ENCODE assay signal across 24 cellular contexts in genomic region chr12:24752763-24753462, GRCh38.
DNase-seq lines count a peak whose midpoint lies in the region; ATAC-seq and TF ChIP-seq lines count a peak whose summit lies in the region.
"Had no signal": no experiment of that assay in that cellular context is flagged by ENCODE, and none has a peak within 500 bp of the region (broad histone marks: within the 10 kb centered on the region; RNA-seq: fewer than 3 reads in every experiment).

No MANE protein-coding gene starts in this region.

- peak overlapping the region; percentile 59 for H3K27ac Mint-ChIP-seq in activated T-cell treated with anti-CD3 and anti-CD28 coated beads, Interleukin-2, amount 50 U/mL, for 72 hours
- no peak overlapping the region for H3K27ac Mint-ChIP-seq in activated T-cell treated with anti-CD3 and anti-CD28 coated beads, Interleukin-2, amount 50 U/mL, for 24 hours

- H3K36me3 ChIP-seq in right lobe of liver = no peaks in the 10 kb centered on the region
- H3K36me3 ChIP-seq: HAP-1, Peyer's patch, SJSA1 had no signal

- peaks cover 33% of the 10 kb centered on the region for H3K27me3 Mint-ChIP-seq in activated T-cell treated with anti-CD3 and anti-CD28 coated beads, Interleukin-2, amount 50 U/mL, for 72 hours (ENCODE audit: low read depth)
- peaks cover 12% of the 10 kb centered on the region for H3K27me3 Mint-ChIP-seq in activated T-cell treated with anti-CD3 and anti-CD28 coated beads, Interleukin-2, amount 50 U/mL, for 24 hours

- no peak for DNase-seq in activated T-cell treated with anti-CD3 and anti-CD28 coated beads, Interleukin-2, amount 50 U/mL, for 72 hours
- no peak for DNase-seq in activated T-cell treated with anti-CD3 and anti-CD28 coated beads, Interleukin-2, amount 50 U/mL, for 24 hours
- DNase-seq in glomerular visceral epithelial cell (ENCODE audit: extremely low spot score) = peak; percentile 41
- no peak for DNase-seq in right lobe of liver
- DNase-seq in NCI-H187 (lab: John Stamatoyannopoulos, UW) = no peak
- DNase-seq in RPMI8226 = no peak
- no peak for DNase-seq in posterior vena cava (ENCODE audit: low spot score)
- DNase-seq: AML-193, DMS79, GM23248, IMR-90, NCI-H1105 treated with DMSO at 0.1 percent for 48 hours, NCI-H1694, NCI-H2081 treated with DMSO at 0.1 percent for 48 hours, NCI-H2171 treated with DMSO at 0.1 percent for 48 hours, NCI-H526, Peyer's patch had no signal

- no peaks in the 10 kb centered on the region for H3K9me3 ChIP-seq in right lobe of liver
- H3K9me3 ChIP-seq: HAP-1, Peyer's patch, SJSA1 had no signal

- no peak for TF ChIP-seq CTCF in right lobe of liver (IDR thresholded peaks at IDR 0.05)

- H3K4me3 Mint-ChIP-seq in activated T-cell treated with anti-CD3 and anti-CD28 coated beads, Interleukin-2, amount 50 U/mL, for 72 hours = no peak overlapping the region
- H3K4me3 Mint-ChIP-seq in activated T-cell treated with anti-CD3 and anti-CD28 coated beads, Interleukin-2, amount 50 U/mL, for 24 hours = no peak overlapping the region

- H3K27ac ChIP-seq in right lobe of liver = no peak overlapping the region
- H3K27ac ChIP-seq: 22Rv1, C4-2B, GM23248, KMS-11, Peyer's patch had no signal

- intact Hi-C loops in right lobe of liver (cut with DNase I) (no loop called here), posterior vena cava (cut with DNase I) (no loop called here)

- H3K4me1 ChIP-seq in right lobe of liver = peaks cover 0 to 6% (median 0%) of the 10 kb centered on the region in 4 donors
- H3K4me1 ChIP-seq: HAP-1, Peyer's patch had no signal

- H3K4me1 Mint-ChIP-seq in activated T-cell treated with anti-CD3 and anti-CD28 coated beads, Interleukin-2, amount 50 U/mL, for 72 hours (ENCODE audit: low read depth) = peaks cover 48% of the 10 kb centered on the region
- peaks cover 44% of the 10 kb centered on the region for H3K4me1 Mint-ChIP-seq in activated T-cell treated with anti-CD3 and anti-CD28 coated beads, Interleukin-2, amount 50 U/mL, for 24 hours (ENCODE audit: low read depth)

- no peak overlapping the region for H3K4me3 ChIP-seq in right lobe of liver
- H3K4me3 ChIP-seq: GM23248, HAP-1, Peyer's patch, SJSA1 had no signal

- TF ChIP-seq POLR2A in right lobe of liver (IDR thresholded peaks at IDR 0.05) = no peak

- ATAC-seq in activated T-cell treated with anti-CD3 and anti-CD28 coated beads, Interleukin-2, amount 50 U/mL, for 72 hours (replicated peaks in 1 of 2) = no peak
- ATAC-seq in right lobe of liver (peak in 3 of 4 donors; percentile 36 to 75 (median 39)), GM18519 (IDR thresholded peaks at IDR 0.05; ENCODE audit: low FRiP score, unreplicated experiment) (no peak)
- ATAC-seq: Right ventricle myocardium inferior had no signal

- no peaks in the 10 kb centered on the region for H3K36me3 Mint-ChIP-seq in activated T-cell treated with anti-CD3 and anti-CD28 coated beads, Interleukin-2, amount 50 U/mL, for 72 hours (ENCODE audit: insufficient read depth in 2 of 2)
- no peaks in the 10 kb centered on the region for H3K36me3 Mint-ChIP-seq in activated T-cell treated with anti-CD3 and anti-CD28 coated beads, Interleukin-2, amount 50 U/mL, for 24 hours (ENCODE audit: low read depth)

- 66% methylated on average over 4 of the region's 4 CpGs for WGBS in right lobe of liver (ENCODE audit: insufficient coverage, low coverage, low lambda C conversion rate, missing lambda C conversion rate)

- no peaks in the 10 kb centered on the region for H3K27me3 ChIP-seq in right lobe of liver
- H3K27me3 ChIP-seq: Peyer's patch, SJSA1 had no signal

- peaks cover 0 to 2% of the 10 kb centered on the region in 2 donors for H3K9me3 Mint-ChIP-seq in activated T-cell treated with anti-CD3 and anti-CD28 coated beads, Interleukin-2, amount 50 U/mL, for 72 hours
- H3K9me3 Mint-ChIP-seq in activated T-cell treated with anti-CD3 and anti-CD28 coated beads, Interleukin-2, amount 50 U/mL, for 24 hours = no peaks in the 10 kb centered on the region

Comparison
In these comparisons a context has a peak if more than half of its experiments do, and no peak if none do; other contexts are left out.
1. ATAC-seq: peak in right lobe of liver (3 of 4); none in activated T-cell treated with anti-CD3 and anti-CD28 coated beads, Interleukin-2, amount 50 U/mL, for 72 hours (0 of 2) and GM18519 (single experiment).